ENCODE assay signal across 18 cellular contexts in genomic region chr6:89892577-89892976, GRCh38. TPM values are rescaled to one million over a fixed set of nuclear protein-coding genes. Genes with fewer than 3 reads are reported as not detected.
"Had no signal": no experiment of that assay in that cellular context is flagged by ENCODE, and none has a peak within 500 bp of the region (broad histone marks: within the 10 kb centered on the region; RNA-seq: fewer than 3 reads in every experiment).

No MANE protein-coding gene starts in this region.

RNA-seq across cellular contexts. Expression of gene GJA10, which starts 1.7 kb away (rescaled TPM):
- total RNA-seq: dorsolateral prefrontal cortex, esophagus squamous epithelium, left cardiac atrium, left ventricle myocardium inferior, lower lobe of right lung, mesothelial cell of epicardium, mucosa of gallbladder, myocyte, natural killer cell, neural crest cell, osteocyte, right atrium auricular region, sigmoid colon, subcutaneous adipose tissue, tibial nerve, ureter had no signal
- polyA plus RNA-seq: immature natural killer cell, keratinocyte, sigmoid colon had no signal
